8 cellular contexts compared by ENCODE assay signal in genomic region chr4:16225681-16225995, GRCh38. TPM values are rescaled to one million over a fixed set of nuclear protein-coding genes. Genes with fewer than 3 reads are reported as not detected.
DNase-seq lines count a peak whose midpoint lies in the region; ATAC-seq, FAIRE-seq and TF ChIP-seq lines count a peak whose summit lies in the region.

No MANE protein-coding gene starts in this region.

- H3K4me3 Mint-ChIP-seq in mesothelial cell of epicardium, result peak overlapping the region; percentile 85

- no peaks in the 10 kb centered on the region for H3K9me3 Mint-ChIP-seq in mesothelial cell of epicardium

- peaks cover 39% of the 10 kb centered on the region for H3K4me1 Mint-ChIP-seq in mesothelial cell of epicardium

- TF ChIP-seq CTCF in brain microvascular endothelial cell (IDR thresholded peaks at IDR 0.05; ENCODE audit: low read depth, low read length, missing control alignments), result no peak
- TF ChIP-seq CTCF in mesothelial cell of epicardium (IDR thresholded peaks at IDR 0.05; ENCODE audit: unreplicated experiment), result no peak

- DNase-seq in Caki2 (ENCODE audit: low read depth), result peak; percentile 40
- no peak for DNase-seq in brain microvascular endothelial cell
- no peak for DNase-seq in mesothelial cell of epicardium (ENCODE audit: low spot score in 2 of 2, unreplicated experiment in 2 of 2)
- DNase-seq in urothelium cell line (ENCODE audit: low spot score), result no peak
- DNase-seq in activated effector memory CD4-positive, alpha-beta T cell treated with anti-CD3 and anti-CD28 coated beads, Interleukin-2, amount 50 U/mL, for 16 hours, result no peak
- DNase-seq in islet precursor cell, result no peak

- H3K27me3 ChIP-seq in brain microvascular endothelial cell (replicated peaks), result no peaks in the 10 kb centered on the region

- peak overlapping the region; percentile 78 for H3K4me3 ChIP-seq in brain microvascular endothelial cell (ENCODE audit: low read depth, low read length)

- FAIRE-seq in urothelium cell line (lab: Jason Lieb, UNC), result no peak

- no peaks in the 10 kb centered on the region for H3K36me3 Mint-ChIP-seq in mesothelial cell of epicardium

- peak overlapping the region; percentile 96 for H3K27ac Mint-ChIP-seq in mesothelial cell of epicardium

- H3K27me3 Mint-ChIP-seq in mesothelial cell of epicardium (ENCODE audit: low read depth), result no peaks in the 10 kb centered on the region

- ATAC-seq in HG03378 (IDR thresholded peaks at IDR 0.05; ENCODE audit: unreplicated experiment) (peak; percentile 7), HG02759 (IDR thresholded peaks at IDR 0.05; ENCODE audit: unreplicated experiment) (no peak)

- in situ Hi-C loops in Caki2 (cut with HindIII; ENCODE audit: low pct_unique_long_range_greater_than_20kb, low sequenced_read_pairs) (no loop called here), brain microvascular endothelial cell (cut with HindIII; ENCODE audit: low pct_ligation_motif_present, low sequenced_read_pairs) (no loop called here)

- H3K36me3 ChIP-seq in brain microvascular endothelial cell (replicated peaks), result no peaks in the 10 kb centered on the region

- H3K27ac ChIP-seq in brain microvascular endothelial cell, result peak overlapping the region; percentile 17

RNA-seq across cellular contexts. Expression of gene TAPT1, which starts 0.6 kb away (rescaled TPM):
- 8.2 and 14.7 TPM in 2 replicates for total RNA-seq in Caki2 (2014; rRNA removed; shearing (Covaris generic); ENCODE audit: low replicate concordance)
- total RNA-seq in mesothelial cell of epicardium, result 38.7 to 42.6 TPM (median 41.2 TPM) in 3 replicates
